ENCODE assay signal across 34 cellular contexts in genomic region chr7:153397906-153398305, GRCh38.
"Had no signal": no experiment of that assay in that cellular context is flagged by ENCODE, and none has a peak within 500 bp of the region (broad histone marks: within the 10 kb centered on the region; RNA-seq: fewer than 3 reads in every experiment).

No MANE protein-coding gene starts in this region.

- H3K4me3 ChIP-seq: MG63 had no signal

- DNase-seq: Karpas-422, Kasumi-1, MG63, MM.1S, MV-4-11, NCI-H1048, NCI-H1092, NCI-H1092 treated with DMSO at 0.1 percent for 48 hours, NCI-H1105, NCI-H1105 treated with DMSO at 0.1 percent for 48 hours, NCI-H1417, NCI-H1417 treated with DMSO at 0.1 percent for 48 hours, NCI-H1436, NCI-H1436 treated with DMSO at 0.1 percent for 48 hours, NCI-H146, NCI-H1694, NCI-H1694 treated with DMSO at 0.1 percent for 48 hours, NCI-H187, NCI-H187 treated with DMSO at 0.1 percent for 48 hours, NCI-H1930, NCI-H2029, NCI-H2029 treated with DMSO at 0.1 percent for 48 hours, NCI-H2081, NCI-H2081 treated with DMSO at 0.1 percent for 48 hours, NCI-H2107, NCI-H2171, NCI-H2171 treated with DMSO at 0.1 percent for 48 hours, NCI-H2227 treated with DMSO at 0.1 percent for 48 hours, NCI-H226, NCI-H345, NCI-H446, NCI-H446 treated with DMSO at 0.1 percent for 48 hours, NCI-H510A, NCI-H510A treated with DMSO at 0.1 percent for 48 hours had no signal

- H3K36me3 ChIP-seq: MG63 had no signal

- H3K9me3 ChIP-seq: MG63 had no signal

- H3K27me3 ChIP-seq: MG63 had no signal
